Comparison of ENCODE assay signal across 24 cellular contexts in the genomic region with DNA sequence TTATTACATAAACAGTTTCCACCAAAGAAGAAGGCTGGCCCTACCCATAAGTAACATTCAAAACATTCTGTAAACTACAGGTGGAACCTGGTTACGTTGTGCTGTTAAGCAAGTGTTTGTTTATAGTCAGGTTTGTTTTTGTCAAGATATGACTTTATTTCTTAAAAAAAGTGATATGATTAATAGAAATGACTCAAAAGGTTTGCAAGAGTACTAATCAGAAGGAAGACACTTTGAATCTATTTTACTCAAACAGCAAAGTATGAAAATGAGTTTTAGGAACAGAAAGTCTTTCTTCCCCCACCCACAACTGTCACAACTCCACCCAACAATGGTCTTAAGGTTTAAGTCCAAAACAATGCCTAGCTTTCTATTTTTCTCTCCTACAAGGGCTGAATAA.
A peak's percentile ranks its signal among the peaks of the same experiment; 100 is the strongest.
DNase-seq lines count a peak whose midpoint lies in the region; ATAC-seq and TF ChIP-seq lines count a peak whose summit lies in the region.
"Had no signal": no experiment of that assay in that cellular context is flagged by ENCODE, and none has a peak within 500 bp of the region (broad histone marks: within the 10 kb centered on the region; RNA-seq: fewer than 3 reads in every experiment).

No MANE protein-coding gene starts in this region.

- in situ Hi-C loops in IMR-90 (cut with MboI; ENCODE audit: low sequenced_read_pairs), result no loop called here

- no peak overlapping the region for H2AK9ac ChIP-seq in IMR-90 (replicated peaks; ENCODE audit: low read depth, low read length, poor library complexity)

- H2BK5ac ChIP-seq in IMR-90 (ENCODE audit: low read depth, low read length, poor library complexity, severe bottlenecking), result peak overlapping the region; percentile 69

- H3K4ac ChIP-seq in IMR-90 (ENCODE audit: low read depth, low read length), result no peak overlapping the region

- H3K36me3 Mint-ChIP-seq in activated CD4-positive, alpha-beta T cell treated with anti-CD3 and anti-CD28 coated beads for 36 hours (ENCODE audit: low read depth), result no peaks in the 10 kb centered on the region
- no peaks in the 10 kb centered on the region for H3K36me3 Mint-ChIP-seq in activated CD4-positive, alpha-beta T cell treated with anti-CD3 and anti-CD28 coated beads, Interleukin-2, amount 10 ng/mL, durations not matched to agents 7 days and 5 days (ENCODE audit: low read depth)
- H3K36me3 Mint-ChIP-seq: activated naive CD8-positive, alpha-beta T cell treated with anti-CD3 and anti-CD28 coated beads, Interleukin-2, amount 10 ng/mL, durations not matched to agents 7 days and 5 days; neural progenitor cell; T-cell had no signal

- H3K27ac Mint-ChIP-seq in activated CD4-positive, alpha-beta T cell treated with anti-CD3 and anti-CD28 coated beads for 36 hours, result no peak overlapping the region
- H3K27ac Mint-ChIP-seq in activated CD4-positive, alpha-beta T cell treated with anti-CD3 and anti-CD28 coated beads, Interleukin-2, amount 10 ng/mL, durations not matched to agents 7 days and 5 days, result no peak overlapping the region
- H3K27ac Mint-ChIP-seq: activated CD4-positive, alpha-beta memory T cell treated with anti-CD3 and anti-CD28 coated beads, Interleukin-2, amount 10 ng/mL, durations not matched to agents 7 days and 5 days; activated naive CD8-positive, alpha-beta T cell treated with anti-CD3 and anti-CD28 coated beads, Interleukin-2, amount 10 ng/mL, durations not matched to agents 7 days and 5 days; neural progenitor cell; T-cell had no signal

- H3K9me3 Mint-ChIP-seq in activated CD4-positive, alpha-beta T cell treated with anti-CD3 and anti-CD28 coated beads for 36 hours (ENCODE audit: low read depth), result no peaks in the 10 kb centered on the region
- H3K9me3 Mint-ChIP-seq in activated CD4-positive, alpha-beta T cell treated with anti-CD3 and anti-CD28 coated beads, Interleukin-2, amount 10 ng/mL, durations not matched to agents 7 days and 5 days, result no peaks in the 10 kb centered on the region
- H3K9me3 Mint-ChIP-seq: activated CD4-positive, alpha-beta memory T cell treated with anti-CD3 and anti-CD28 coated beads, Interleukin-2, amount 10 ng/mL, durations not matched to agents 7 days and 5 days; activated naive CD8-positive, alpha-beta T cell treated with anti-CD3 and anti-CD28 coated beads, Interleukin-2, amount 10 ng/mL, durations not matched to agents 7 days and 5 days; activated T-cell treated with anti-CD3 and anti-CD28 coated beads, Interleukin-2, amount 50 U/mL, for 4 hours; neural progenitor cell; T-cell had no signal

- CTCF ChIA-PET in activated CD4-positive, alpha-beta T cell treated with anti-CD3 and anti-CD28 coated beads for 36 hours (lab: Charles Lee), result interaction anchor here (1.5 kb wide), 1 partner anchor 14 kb away, joined by 4 read pairs; no protein-coding TSS in a partner anchor
- CTCF ChIA-PET in activated CD4-positive, alpha-beta T cell treated with anti-CD3 and anti-CD28 coated beads, Interleukin-2, amount 10 ng/mL, durations not matched to agents 7 days and 5 days (lab: Charles Lee), result no interaction called here
- CTCF ChIA-PET in IMR-90 (lab: Yijun Ruan, JAX), result interaction anchor here (0.8 kb wide), 1 partner anchor 222 kb away, joined by 3 read pairs; no protein-coding TSS in a partner anchor

- H3K27me3 ChIP-seq in IMR-90 (ENCODE audit: control insufficient read depth, insufficient read depth, low read length) (no peaks in the 10 kb centered on the region), upper lobe of left lung (no peaks in the 10 kb centered on the region)
- H3K27me3 ChIP-seq: BLaER1, brain microvascular endothelial cell, foreskin keratinocyte, neural progenitor cell, tibial nerve had no signal

- peak; percentile 30 for ATAC-seq in activated CD4-positive, alpha-beta T cell treated with anti-CD3 and anti-CD28 coated beads for 36 hours
- ATAC-seq in HG02885 (IDR thresholded peaks at IDR 0.05; ENCODE audit: poor library complexity, unreplicated experiment), result peak; percentile 82
- no peak for ATAC-seq in IMR-90 (ENCODE audit: low read depth)
- ATAC-seq in upper lobe of left lung (ENCODE audit: low FRiP score in 2 of 2), result no peak
- ATAC-seq in GM21367 (IDR thresholded peaks at IDR 0.05; ENCODE audit: unreplicated experiment), result no peak
- no peak for ATAC-seq in GM21515 (IDR thresholded peaks at IDR 0.05; ENCODE audit: unreplicated experiment)
- ATAC-seq: foreskin keratinocyte, left cardiac atrium, T-cell had no signal

- no peak overlapping the region for H2AK5ac ChIP-seq in IMR-90 (ENCODE audit: low read depth, low read length)

- no peak overlapping the region for H3K56ac ChIP-seq in IMR-90 (ENCODE audit: extremely low read depth, insufficient read depth, low read length)

- H3K36me3 ChIP-seq in IMR-90 (ENCODE audit: control insufficient read depth, insufficient read depth, low read length) (no peaks in the 10 kb centered on the region), upper lobe of left lung (no peaks in the 10 kb centered on the region)
- H3K36me3 ChIP-seq: BLaER1, brain microvascular endothelial cell, neural progenitor cell, tibial nerve had no signal

- no peak overlapping the region for H4K91ac ChIP-seq in IMR-90 (ENCODE audit: insufficient read depth, low read depth, low read length)

- no peak for DNase-seq in activated CD4-positive, alpha-beta T cell treated with anti-CD3 and anti-CD28 coated beads for 36 hours
- no peak for DNase-seq in activated CD4-positive, alpha-beta T cell treated with anti-CD3 and anti-CD28 coated beads, Interleukin-2, amount 10 ng/mL, durations not matched to agents 7 days and 5 days
- DNase-seq in IMR-90, result no peak
- DNase-seq in upper lobe of left lung, result no peak
- DNase-seq in NCI-H187 (lab: John Stamatoyannopoulos, UW), result no peak
- DNase-seq: 8988T; activated CD4-positive, alpha-beta memory T cell treated with anti-CD3 and anti-CD28 coated beads, Interleukin-2, amount 10 ng/mL, durations not matched to agents 7 days and 5 days; activated naive CD8-positive, alpha-beta T cell treated with anti-CD3 and anti-CD28 coated beads, Interleukin-2, amount 10 ng/mL, durations not matched to agents 7 days and 5 days; activated T-cell treated with anti-CD3 and anti-CD28 coated beads, Interleukin-2, amount 50 U/mL, for 4 hours; brain microvascular endothelial cell; cortex of kidney; foreskin keratinocyte; HCEC 1CT; left cardiac atrium; midbrain; NCI-H1436 treated with DMSO at 0.1 percent for 48 hours; stimulated activated naive CD4-positive, alpha-beta T cell; T-cell had no signal

- peaks cover 3% of the 10 kb centered on the region for H3K9me1 ChIP-seq in IMR-90 (ENCODE audit: insufficient read depth, low read length)

- no peak overlapping the region for H3K4me3 Mint-ChIP-seq in activated CD4-positive, alpha-beta T cell treated with anti-CD3 and anti-CD28 coated beads for 36 hours
- no peak overlapping the region for H3K4me3 Mint-ChIP-seq in activated CD4-positive, alpha-beta T cell treated with anti-CD3 and anti-CD28 coated beads, Interleukin-2, amount 10 ng/mL, durations not matched to agents 7 days and 5 days
- H3K4me3 Mint-ChIP-seq: activated CD4-positive, alpha-beta memory T cell treated with anti-CD3 and anti-CD28 coated beads, Interleukin-2, amount 10 ng/mL, durations not matched to agents 7 days and 5 days; activated naive CD8-positive, alpha-beta T cell treated with anti-CD3 and anti-CD28 coated beads, Interleukin-2, amount 10 ng/mL, durations not matched to agents 7 days and 5 days; activated T-cell treated with anti-CD3 and anti-CD28 coated beads, Interleukin-2, amount 50 U/mL, for 4 hours; neural progenitor cell; T-cell had no signal

- H3K79me1 ChIP-seq in IMR-90 (ENCODE audit: low read depth in 1 of 2, low read length in 2 of 2), result no peaks in the 10 kb centered on the region

- POLR2A ChIA-PET in activated CD4-positive, alpha-beta T cell treated with anti-CD3 and anti-CD28 coated beads for 36 hours (lab: Charles Lee), result no interaction called here
- POLR2A ChIA-PET in activated CD4-positive, alpha-beta T cell treated with anti-CD3 and anti-CD28 coated beads, Interleukin-2, amount 10 ng/mL, durations not matched to agents 7 days and 5 days (lab: Charles Lee), result no interaction called here
- POLR2A ChIA-PET in IMR-90 (lab: Charles Lee; ENCODE audit: unreplicated experiment), result no interaction called here

- no peaks in the 10 kb centered on the region for H4K20me1 ChIP-seq in IMR-90 (ENCODE audit: insufficient read depth, low read length)
- H4K20me1 ChIP-seq: BLaER1 had no signal

- H2BK15ac ChIP-seq in IMR-90 (ENCODE audit: low read depth, low read length), result peak overlapping the region; percentile 89; the same call in 1 of the 3 replicates

- dilution Hi-C loops in IMR-90 (cut with HindIII; ENCODE audit: low sequenced_read_pairs, unreplicated experiment), result no loop called here

- H3K27me3 Mint-ChIP-seq in activated CD4-positive, alpha-beta T cell treated with anti-CD3 and anti-CD28 coated beads for 36 hours, result no peaks in the 10 kb centered on the region
- H3K27me3 Mint-ChIP-seq in activated CD4-positive, alpha-beta T cell treated with anti-CD3 and anti-CD28 coated beads, Interleukin-2, amount 10 ng/mL, durations not matched to agents 7 days and 5 days, result no peaks in the 10 kb centered on the region
- H3K27me3 Mint-ChIP-seq: activated CD4-positive, alpha-beta memory T cell treated with anti-CD3 and anti-CD28 coated beads, Interleukin-2, amount 10 ng/mL, durations not matched to agents 7 days and 5 days; activated naive CD8-positive, alpha-beta T cell treated with anti-CD3 and anti-CD28 coated beads, Interleukin-2, amount 10 ng/mL, durations not matched to agents 7 days and 5 days; T-cell had no signal

- no peak for TF ChIP-seq EP300 in upper lobe of left lung (IDR thresholded peaks at IDR 0.05)

- H3K27ac ChIP-seq in IMR-90 (ENCODE audit: insufficient read depth, low read length), result no peak overlapping the region
- H3K27ac ChIP-seq in upper lobe of left lung, result no peak overlapping the region
- H3K27ac ChIP-seq: BLaER1, foreskin keratinocyte, neural progenitor cell, tibial nerve had no signal

- no peak overlapping the region for H3K9ac ChIP-seq in IMR-90 (ENCODE audit: low read depth, low read length)
- H3K9ac ChIP-seq: BLaER1, neural progenitor cell had no signal

- no peaks in the 10 kb centered on the region for H3K4me1 Mint-ChIP-seq in activated CD4-positive, alpha-beta T cell treated with anti-CD3 and anti-CD28 coated beads for 36 hours
- no peaks in the 10 kb centered on the region for H3K4me1 Mint-ChIP-seq in activated CD4-positive, alpha-beta T cell treated with anti-CD3 and anti-CD28 coated beads, Interleukin-2, amount 10 ng/mL, durations not matched to agents 7 days and 5 days
- H3K4me1 Mint-ChIP-seq: activated CD4-positive, alpha-beta memory T cell treated with anti-CD3 and anti-CD28 coated beads, Interleukin-2, amount 10 ng/mL, durations not matched to agents 7 days and 5 days; activated naive CD8-positive, alpha-beta T cell treated with anti-CD3 and anti-CD28 coated beads, Interleukin-2, amount 10 ng/mL, durations not matched to agents 7 days and 5 days; neural progenitor cell; T-cell had no signal

- no peak overlapping the region for H2AFZ ChIP-seq in IMR-90 (replicated peaks; ENCODE audit: low read length, poor library complexity)
- H2AFZ ChIP-seq: neural progenitor cell had no signal

- TF ChIP-seq CTCF in IMR-90 (conservative IDR thresholded peaks at IDR 0.05; ENCODE audit: low read depth, low read length) (no peak), upper lobe of left lung (IDR thresholded peaks at IDR 0.05) (no peak)

- H2BK120ac ChIP-seq in IMR-90 (ENCODE audit: low read depth, low read length), result no peak overlapping the region

- H2BK20ac ChIP-seq in IMR-90 (ENCODE audit: low read depth, low read length), result peak overlapping the region; percentile 28; the same call in 1 of the 2 replicates

- no CpG with 5 or more reads among the region's 1 CpG for WGBS in IMR-90 (ENCODE audit: extremely low coverage in 2 of 2, insufficient read length in 1 of 2), 2 experiments
- 72% methylated on average over 1 of the region's 1 CpG for WGBS in upper lobe of left lung, 2 donors

- no peak for TF ChIP-seq RAD21 in IMR-90 (IDR thresholded peaks at IDR 0.05; ENCODE audit: low read length)

- no peaks in the 10 kb centered on the region for H3K9me3 ChIP-seq in IMR-90 (ENCODE audit: control insufficient read depth, insufficient read depth, low read length)
- no peaks in the 10 kb centered on the region for H3K9me3 ChIP-seq in upper lobe of left lung
- H3K9me3 ChIP-seq: BLaER1, tibial nerve had no signal

- no peak overlapping the region; the same call in 1 of the 2 replicates for H3K18ac ChIP-seq in IMR-90 (ENCODE audit: low read depth, low read length)

- H3K23ac ChIP-seq in IMR-90 (ENCODE audit: low read depth, low read length), result no peak overlapping the region

- H3K4me3 ChIP-seq in IMR-90 (ENCODE audit: insufficient read depth, low read depth, low read length) (no peak overlapping the region), upper lobe of left lung (no peak overlapping the region)
- H3K4me3 ChIP-seq: BLaER1, neural progenitor cell, tibial nerve had no signal

- H4K8ac ChIP-seq in IMR-90 (ENCODE audit: low read depth in 2 of 2, low read length in 2 of 2), result no peak overlapping the region; a peak in 1 of 4 replicates

- H3K4me1 ChIP-seq in IMR-90 (ENCODE audit: control insufficient read depth, insufficient read depth, low read length) (peaks cover 4% of the 10 kb centered on the region), upper lobe of left lung (peaks cover 0 to 29% (median 6%) of the 10 kb centered on the region in 4 donors)
- H3K4me1 ChIP-seq: BLaER1, neural progenitor cell, tibial nerve had no signal

- H3K4me2 ChIP-seq in IMR-90 (ENCODE audit: low read depth, low read length), result no peak overlapping the region
- H3K4me2 ChIP-seq: BLaER1, neural progenitor cell had no signal

- no TSS peak for BruUV-seq in IMR-90 (replicated peaks; lab: Mats Ljungman, UMichigan)

- TF ChIP-seq POLR2A in IMR-90 (IDR thresholded peaks at IDR 0.05; ENCODE audit: low read depth, low read length) (no peak), upper lobe of left lung (IDR thresholded peaks at IDR 0.05) (no peak)

- H3K14ac ChIP-seq in IMR-90 (replicated peaks; ENCODE audit: low read depth, low read length), result no peak overlapping the region; the same call in 1 of the 2 replicates

- intact Hi-C loops in activated CD4-positive, alpha-beta T cell treated with anti-CD3 and anti-CD28 coated beads for 36 hours (cut with DNase I, micrococcal nuclease), result loop anchor here in 1 of 2 experiments (1.0 kb wide), 1 partner anchor 40 kb away; no protein-coding TSS in a partner anchor
- intact Hi-C loops in IMR-90 (cut with micrococcal nuclease), result no loop called here

- H4K5ac ChIP-seq in IMR-90 (ENCODE audit: low read depth, low read length), result no peak overlapping the region

Comparison
In these comparisons a context has a peak if more than half of its experiments do, and no peak if none do; other contexts are left out.
1. ATAC-seq: peak in activated CD4-positive, alpha-beta T cell treated with anti-CD3 and anti-CD28 coated beads for 36 hours (single experiment) and HG02885 (single experiment); none in IMR-90 (single experiment), upper lobe of left lung (0 of 2), GM21367 (single experiment) and GM21515 (single experiment).